ENCODE assay signal across 23 cellular contexts in the genomic region with DNA sequence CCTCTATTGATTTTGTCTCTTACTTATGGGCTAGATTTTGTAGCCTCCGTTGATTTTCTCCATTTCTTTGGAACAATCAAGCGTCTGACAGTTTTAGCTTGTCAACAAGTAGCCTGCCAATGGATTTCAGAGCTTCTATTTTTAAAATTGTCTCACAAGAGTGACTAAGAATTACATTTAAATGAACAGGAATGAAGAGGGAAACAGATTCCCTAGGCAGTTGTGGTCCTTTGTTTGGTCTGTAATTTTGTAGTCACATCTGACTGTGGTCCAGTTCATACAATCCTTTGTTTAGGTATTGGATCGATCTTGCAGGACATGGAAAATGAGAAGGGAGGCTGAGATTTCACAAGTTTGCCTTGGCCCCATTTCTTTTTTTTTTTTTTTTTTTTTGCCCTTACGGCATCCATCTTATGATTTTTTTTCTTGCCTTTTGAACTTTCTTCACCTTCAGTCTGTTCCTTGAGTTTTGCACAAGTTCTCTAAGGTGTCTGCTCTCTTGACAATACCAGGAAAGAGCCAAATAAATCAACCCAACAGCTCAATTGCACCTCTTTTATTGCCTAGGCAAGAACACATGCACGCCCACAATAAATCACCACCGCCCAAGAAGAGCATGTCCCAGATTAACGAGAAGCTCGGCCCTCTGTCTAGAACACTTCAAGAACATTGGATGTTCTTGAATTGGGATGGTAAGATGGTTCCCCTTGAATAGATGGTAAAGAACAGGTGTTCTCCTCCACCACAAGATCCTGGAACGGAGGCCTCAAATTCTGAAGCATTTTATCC.
DNase-seq lines count a peak whose midpoint lies in the region; ATAC-seq and TF ChIP-seq lines count a peak whose summit lies in the region.
"Had no signal": no experiment of that assay in that cellular context is flagged by ENCODE, and none has a peak within 500 bp of the region (broad histone marks: within the 10 kb centered on the region; RNA-seq: fewer than 3 reads in every experiment).

No MANE protein-coding gene starts in this region.

- H3F3A ChIP-seq in smooth muscle cell (ENCODE audit: low read depth) = peaks cover 7% of the 10 kb centered on the region

- no peaks in the 10 kb centered on the region for H3K9me3 Mint-ChIP-seq in CD8-positive, alpha-beta T cell
- H3K9me3 Mint-ChIP-seq in chondrocyte (ENCODE audit: low read depth) = peaks cover 17% of the 10 kb centered on the region
- H3K9me3 Mint-ChIP-seq: activated CD4-positive, alpha-beta T cell treated with anti-CD3 and anti-CD28 coated beads, Interleukin-2, amount 10 ng/mL, durations not matched to agents 7 days and 5 days; stimulated activated naive CD8-positive, alpha-beta T cell treated with anti-CD3 and anti-CD28 coated beads, Interleukin-15, amount 100 ng/mL, for 72 hours had no signal

- H3K4me3 Mint-ChIP-seq in CD8-positive, alpha-beta T cell = no peak overlapping the region
- H3K4me3 Mint-ChIP-seq in chondrocyte (ENCODE audit: unreplicated experiment) = no peak overlapping the region
- H3K4me3 Mint-ChIP-seq: activated CD4-positive, alpha-beta T cell treated with anti-CD3 and anti-CD28 coated beads, Interleukin-2, amount 10 ng/mL, durations not matched to agents 7 days and 5 days; IgD-negative memory B cell; stimulated activated naive CD8-positive, alpha-beta T cell treated with anti-CD3 and anti-CD28 coated beads, Interleukin-15, amount 100 ng/mL, for 72 hours had no signal

- H3K9me3 ChIP-seq in CD8-positive, alpha-beta T cell (ENCODE audit: low read length) = no peaks in the 10 kb centered on the region
- no peaks in the 10 kb centered on the region for H3K9me3 ChIP-seq in smooth muscle cell (replicated peaks; ENCODE audit: low read depth)
- H3K9me3 ChIP-seq: A549, BLaER1, breast epithelium, lower lobe of right lung, SK-N-SH had no signal

- no peaks in the 10 kb centered on the region for H3K27me3 Mint-ChIP-seq in CD8-positive, alpha-beta T cell (ENCODE audit: low read depth)
- H3K27me3 Mint-ChIP-seq in chondrocyte (ENCODE audit: low read depth) = no peaks in the 10 kb centered on the region
- H3K27me3 Mint-ChIP-seq: activated CD4-positive, alpha-beta T cell treated with anti-CD3 and anti-CD28 coated beads, Interleukin-2, amount 10 ng/mL, durations not matched to agents 7 days and 5 days; stimulated activated naive CD8-positive, alpha-beta T cell treated with anti-CD3 and anti-CD28 coated beads, Interleukin-15, amount 100 ng/mL, for 72 hours had no signal

- H3K27ac Mint-ChIP-seq in CD8-positive, alpha-beta T cell = peak overlapping the region; percentile 70
- peak overlapping the region; percentile 85 for H3K27ac Mint-ChIP-seq in chondrocyte (ENCODE audit: unreplicated experiment)
- H3K27ac Mint-ChIP-seq: activated CD4-positive, alpha-beta T cell treated with anti-CD3 and anti-CD28 coated beads, Interleukin-2, amount 10 ng/mL, durations not matched to agents 7 days and 5 days; stimulated activated naive CD8-positive, alpha-beta T cell treated with anti-CD3 and anti-CD28 coated beads, Interleukin-15, amount 100 ng/mL, for 72 hours had no signal

- ATAC-seq in CD8-positive, alpha-beta T cell = no peak
- no peak for ATAC-seq in HG03571 (IDR thresholded peaks at IDR 0.05; ENCODE audit: unreplicated experiment)
- ATAC-seq: A549, lower lobe of right lung had no signal

- no peak overlapping the region for H3K9ac ChIP-seq in smooth muscle cell (ENCODE audit: low read depth)
- H3K9ac ChIP-seq: BLaER1, SK-N-SH had no signal

- intact Hi-C loops in CD8-positive, alpha-beta T cell (cut with DNase I, micrococcal nuclease) = no loop called here

- CTCF ChIA-PET in CD8-positive, alpha-beta T cell (lab: Charles Lee) = interaction anchor here (1.0 to 2.8 kb wide), 4 partner anchors 9 to 536 kb away, joined by 3 to 15 read pairs (median 10); no protein-coding TSS in a partner anchor

- H3K79me2 ChIP-seq in smooth muscle cell (ENCODE audit: low read depth) = no peaks in the 10 kb centered on the region
- H3K79me2 ChIP-seq: hepatocyte had no signal

- H3K27me3 ChIP-seq in CD8-positive, alpha-beta T cell (ENCODE audit: insufficient read depth, low read length) = no peaks in the 10 kb centered on the region
- no peaks in the 10 kb centered on the region for H3K27me3 ChIP-seq in smooth muscle cell (ENCODE audit: low read depth)
- H3K27me3 ChIP-seq: hepatocyte had no signal

- POLR2A ChIA-PET in CD8-positive, alpha-beta T cell (lab: Charles Lee) = interaction anchor here (1.6 kb wide), 1 partner anchor 535 kb away, joined by 4 read pairs; no protein-coding TSS in a partner anchor

- TF ChIP-seq CTCF in CD8-positive, alpha-beta T cell (IDR thresholded peaks at IDR 0.05) = no peak
- TF ChIP-seq CTCF in chondrocyte (IDR thresholded peaks at IDR 0.05) (no peak), smooth muscle cell (IDR thresholded peaks at IDR 0.05; ENCODE audit: borderline replicate concordance, insufficient read depth, poor library complexity, severe bottlenecking) (no peak)

- H3K4me2 ChIP-seq in smooth muscle cell = peak overlapping the region; percentile 59
- H3K4me2 ChIP-seq: A549, BLaER1, hepatocyte, SK-N-SH had no signal

- H2AFZ ChIP-seq in smooth muscle cell (ENCODE audit: low read depth) = peak overlapping the region; percentile 77
- H2AFZ ChIP-seq: hepatocyte had no signal

- H3K4me1 ChIP-seq in CD8-positive, alpha-beta T cell (ENCODE audit: insufficient read depth, low read length) = peaks cover 18% of the 10 kb centered on the region
- H3K4me1 ChIP-seq in smooth muscle cell (ENCODE audit: low read depth) = peaks cover 14% of the 10 kb centered on the region
- H3K4me1 ChIP-seq: breast epithelium had no signal

- 82% methylated on average over 9 of the region's 9 CpGs for WGBS in smooth muscle cell (ENCODE audit: low lambda C conversion rate)

- no peak for DNase-seq in CD8-positive, alpha-beta T cell
- DNase-seq in chondrocyte (ENCODE audit: low spot score) (no peak), left kidney (ENCODE audit: low read depth, low spot score) (peak; percentile 22), smooth muscle cell (lab: John Stamatoyannopoulos, UW; ENCODE audit: unreplicated experiment) (no peak), NOMO-1 (lab: John Stamatoyannopoulos, UW; ENCODE audit: unreplicated experiment in 2 of 2) (no peak), AG20443 (ENCODE audit: low spot score) (no peak)
- DNase-seq in activated CD4-positive, alpha-beta T cell treated with anti-CD3 and anti-CD28 coated beads, Interleukin-2, amount 50 U/mL, for 1 hour = no peak
- DNase-seq: activated CD4-positive, alpha-beta T cell treated with anti-CD3 and anti-CD28 coated beads, Interleukin-2, amount 10 ng/mL, durations not matched to agents 7 days and 5 days; activated effector memory CD4-positive, alpha-beta T cell treated with Interleukin-2 at 50 U/mL for 16 hours; lower lobe of right lung; NCI-H1436; NCI-H510A treated with DMSO at 0.1 percent for 48 hours; retina; RPMI8226; SK-N-SH; stimulated activated naive CD8-positive, alpha-beta T cell treated with anti-CD3 and anti-CD28 coated beads, Interleukin-15, amount 100 ng/mL, for 72 hours had no signal

- H4K20me1 ChIP-seq in smooth muscle cell (ENCODE audit: low read depth) = no peaks in the 10 kb centered on the region
- H4K20me1 ChIP-seq: BLaER1 had no signal

- no peak overlapping the region for H3K4me3 ChIP-seq in CD8-positive, alpha-beta T cell (ENCODE audit: low read depth, low read length)
- no peak overlapping the region for H3K4me3 ChIP-seq in smooth muscle cell
- H3K4me3 ChIP-seq: A549, BLaER1, breast epithelium, hepatocyte, lower lobe of right lung had no signal

- peaks cover 38% of the 10 kb centered on the region for H3K4me1 Mint-ChIP-seq in CD8-positive, alpha-beta T cell (ENCODE audit: low read depth)
- peaks cover 33% of the 10 kb centered on the region for H3K4me1 Mint-ChIP-seq in chondrocyte (ENCODE audit: low read depth)

- no peaks in the 10 kb centered on the region for H3K36me3 Mint-ChIP-seq in CD8-positive, alpha-beta T cell
- no peaks in the 10 kb centered on the region for H3K36me3 Mint-ChIP-seq in chondrocyte (ENCODE audit: low read depth)

- no peaks in the 10 kb centered on the region for H3K36me3 ChIP-seq in CD8-positive, alpha-beta T cell (ENCODE audit: insufficient read depth, low read length)
- H3K36me3 ChIP-seq in smooth muscle cell (ENCODE audit: low read depth) = no peaks in the 10 kb centered on the region
- H3K36me3 ChIP-seq: BLaER1, breast epithelium, lower lobe of right lung had no signal

- no peak overlapping the region for H3K27ac ChIP-seq in CD8-positive, alpha-beta T cell (ENCODE audit: low read depth, low read length)
- peak overlapping the region; percentile 46 for H3K27ac ChIP-seq in smooth muscle cell (ENCODE audit: low read depth)
- H3K27ac ChIP-seq: BLaER1, breast epithelium, hepatocyte, lower lobe of right lung, VCaP had no signal
